Comparison of ENCODE assay signal across 1 cellular context in the genomic region with DNA sequence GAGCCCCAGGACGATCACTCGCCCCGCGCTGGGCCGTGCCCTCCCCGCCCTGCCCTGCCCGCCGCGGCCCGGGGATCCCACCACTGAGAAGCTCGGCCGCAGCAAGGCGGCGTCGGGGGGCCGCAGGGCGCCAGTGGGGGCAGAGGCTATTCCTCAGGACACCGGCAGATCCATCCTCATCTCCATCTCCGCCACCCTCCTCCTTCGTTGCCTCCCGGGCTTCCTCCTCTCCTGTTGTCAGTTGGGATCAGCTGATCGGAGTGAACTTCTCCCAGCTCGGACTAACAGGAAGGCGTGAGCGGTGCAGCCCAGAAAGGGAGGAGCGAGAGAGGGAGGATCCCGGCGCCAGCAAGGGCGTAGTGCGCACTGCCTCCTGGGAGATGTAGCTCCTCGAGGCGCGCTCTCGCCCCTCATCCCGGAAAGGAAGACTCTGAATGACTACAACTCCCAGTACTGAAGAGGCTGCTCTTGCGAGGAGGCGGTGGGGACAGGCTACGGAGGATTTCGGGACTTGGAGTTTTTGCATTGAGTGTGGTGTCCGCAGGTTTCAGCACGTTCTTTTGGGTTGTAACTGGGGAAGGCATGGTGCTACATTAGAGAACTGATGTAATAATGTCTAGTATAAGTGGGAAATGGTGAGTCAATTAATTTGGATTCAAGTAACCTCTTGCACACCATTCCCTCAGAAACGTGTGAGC.
TF ChIP-seq lines count a peak whose summit lies in the region.

A gene with protein sequence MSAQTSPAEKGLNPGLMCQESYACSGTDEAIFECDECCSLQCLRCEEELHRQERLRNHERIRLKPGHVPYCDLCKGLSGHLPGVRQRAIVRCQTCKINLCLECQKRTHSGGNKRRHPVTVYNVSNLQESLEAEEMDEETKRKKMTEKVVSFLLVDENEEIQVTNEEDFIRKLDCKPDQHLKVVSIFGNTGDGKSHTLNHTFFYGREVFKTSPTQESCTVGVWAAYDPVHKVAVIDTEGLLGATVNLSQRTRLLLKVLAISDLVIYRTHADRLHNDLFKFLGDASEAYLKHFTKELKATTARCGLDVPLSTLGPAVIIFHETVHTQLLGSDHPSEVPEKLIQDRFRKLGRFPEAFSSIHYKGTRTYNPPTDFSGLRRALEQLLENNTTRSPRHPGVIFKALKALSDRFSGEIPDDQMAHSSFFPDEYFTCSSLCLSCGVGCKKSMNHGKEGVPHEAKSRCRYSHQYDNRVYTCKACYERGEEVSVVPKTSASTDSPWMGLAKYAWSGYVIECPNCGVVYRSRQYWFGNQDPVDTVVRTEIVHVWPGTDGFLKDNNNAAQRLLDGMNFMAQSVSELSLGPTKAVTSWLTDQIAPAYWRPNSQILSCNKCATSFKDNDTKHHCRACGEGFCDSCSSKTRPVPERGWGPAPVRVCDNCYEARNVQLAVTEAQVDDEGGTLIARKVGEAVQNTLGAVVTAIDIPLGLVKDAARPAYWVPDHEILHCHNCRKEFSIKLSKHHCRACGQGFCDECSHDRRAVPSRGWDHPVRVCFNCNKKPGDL (minus strand): TSS at position 262 of the 698 bp plus-strand sequence. CDS start 2,598 bp downstream, outside the sequence.

TF ChIP-seq in HepG2, 621 proteins besides CTCF, POLR2A, EP300 and RAD21 (continued from another document and continues in another):
- TF ChIP-seq, protein P1, sequence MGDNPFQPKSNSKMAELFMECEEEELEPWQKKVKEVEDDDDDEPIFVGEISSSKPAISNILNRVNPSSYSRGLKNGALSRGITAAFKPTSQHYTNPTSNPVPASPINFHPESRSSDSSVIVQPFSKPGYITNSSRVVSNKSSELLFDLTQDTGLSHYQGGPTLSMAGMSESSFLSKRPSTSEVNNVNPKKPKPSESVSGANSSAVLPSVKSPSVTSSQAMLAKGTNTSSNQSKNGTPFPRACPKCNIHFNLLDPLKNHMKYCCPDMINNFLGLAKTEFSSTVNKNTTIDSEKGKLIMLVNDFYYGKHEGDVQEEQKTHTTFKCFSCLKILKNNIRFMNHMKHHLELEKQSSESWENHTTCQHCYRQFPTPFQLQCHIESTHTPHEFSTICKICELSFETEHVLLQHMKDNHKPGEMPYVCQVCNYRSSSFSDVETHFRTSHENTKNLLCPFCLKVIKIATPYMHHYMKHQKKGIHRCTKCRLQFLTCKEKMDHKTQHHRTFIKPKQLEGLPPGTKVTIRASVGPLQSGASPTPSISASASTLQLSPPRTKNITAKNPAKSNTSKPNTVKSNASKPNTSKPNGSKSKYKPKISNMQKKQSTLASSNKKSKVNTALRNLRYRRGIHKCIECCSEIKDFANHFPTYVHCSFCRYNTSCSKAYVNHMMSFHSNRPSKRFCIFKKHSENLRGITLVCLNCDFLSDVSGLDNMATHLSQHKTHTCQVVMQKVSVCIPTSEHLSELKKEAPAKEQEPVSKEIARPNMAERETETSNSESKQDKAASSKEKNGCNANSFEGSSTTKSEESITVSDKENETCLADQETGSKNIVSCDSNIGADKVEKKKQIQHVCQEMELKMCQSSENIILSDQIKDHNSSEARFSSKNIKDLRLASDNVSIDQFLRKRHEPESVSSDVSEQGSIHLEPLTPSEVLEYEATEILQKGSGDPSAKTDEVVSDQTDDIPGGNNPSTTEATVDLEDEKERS (CRISPR knock-in tag; IDR thresholded peaks at IDR 0.05) = no peak
- TF ChIP-seq CBX2 (IDR thresholded peaks at IDR 0.05; ENCODE audit: low read depth, low read length) (no peak), CBX2 (CRISPR knock-in tag; IDR thresholded peaks at IDR 0.05; ENCODE audit: low read depth) (no peak), NCOR1 (IDR thresholded peaks at IDR 0.05; ENCODE audit: borderline replicate concordance, low read length) (no peak; the same call in 1 of the 2 replicates), HNRNPL (IDR thresholded peaks at IDR 0.05; ENCODE audit: low read depth, low read length) (no peak), HMG20B (CRISPR knock-in tag; conservative IDR thresholded peaks at IDR 0.05) (no peak), RORA (CRISPR knock-in tag; IDR thresholded peaks at IDR 0.05) (no peak), NFE2 (CRISPR knock-in tag; IDR thresholded peaks at IDR 0.05) (no peak), ZNF138 (CRISPR knock-in tag; IDR thresholded peaks at IDR 0.05; ENCODE audit: low read depth) (peak; percentile 68; the same call in 1 of the 2 replicates), ZFP82 (CRISPR knock-in tag; IDR thresholded peaks at IDR 0.05; ENCODE audit: borderline replicate concordance) (no peak; the same call in 1 of the 2 replicates), RBM39 (IDR thresholded peaks at IDR 0.05; ENCODE audit: low read depth, low read length, poor library complexity, severe bottlenecking) (no peak), SRSF9 (IDR thresholded peaks at IDR 0.05; ENCODE audit: borderline replicate concordance, insufficient read depth, low read depth, low read length, poor library complexity, severe bottlenecking) (no peak), TAF1 (CRISPR knock-in tag; IDR thresholded peaks at IDR 0.05) (peak; percentile 60; the same call in 1 of the 2 replicates), MTF2 (CRISPR knock-in tag; IDR thresholded peaks at IDR 0.05; ENCODE audit: borderline replicate concordance) (no peak), ZMAT3 (CRISPR knock-in tag; conservative IDR thresholded peaks at IDR 0.05) (0 out of 2 replicates have a peak, but pooled peaks have one; percentile 52), ZNF546 (CRISPR knock-in tag; conservative IDR thresholded peaks at IDR 0.05) (no peak), ZNF496 (CRISPR knock-in tag; IDR thresholded peaks at IDR 0.05; ENCODE audit: insufficient replicate concordance) (no peak), BCL6 (CRISPR knock-in tag; IDR thresholded peaks at IDR 0.05) (no peak), ZNF274 (CRISPR knock-in tag; IDR thresholded peaks at IDR 0.05) (no peak), ZBTB38 (CRISPR knock-in tag; IDR thresholded peaks at IDR 0.05) (no peak; the same call in 1 of the 2 replicates), ZNF543 (CRISPR knock-in tag; IDR thresholded peaks at IDR 0.05) (no peak), ZSCAN12 (CRISPR knock-in tag; IDR thresholded peaks at IDR 0.05) (no peak), KAT7 (CRISPR knock-in tag; IDR thresholded peaks at IDR 0.05; ENCODE audit: borderline replicate concordance) (no peak)
- TF ChIP-seq, protein P2, sequence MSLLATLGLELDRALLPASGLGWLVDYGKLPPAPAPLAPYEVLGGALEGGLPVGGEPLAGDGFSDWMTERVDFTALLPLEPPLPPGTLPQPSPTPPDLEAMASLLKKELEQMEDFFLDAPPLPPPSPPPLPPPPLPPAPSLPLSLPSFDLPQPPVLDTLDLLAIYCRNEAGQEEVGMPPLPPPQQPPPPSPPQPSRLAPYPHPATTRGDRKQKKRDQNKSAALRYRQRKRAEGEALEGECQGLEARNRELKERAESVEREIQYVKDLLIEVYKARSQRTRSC (CRISPR knock-in tag; IDR thresholded peaks at IDR 0.05; ENCODE audit: low read depth) = no peak
- TF ChIP-seq, protein P3, sequence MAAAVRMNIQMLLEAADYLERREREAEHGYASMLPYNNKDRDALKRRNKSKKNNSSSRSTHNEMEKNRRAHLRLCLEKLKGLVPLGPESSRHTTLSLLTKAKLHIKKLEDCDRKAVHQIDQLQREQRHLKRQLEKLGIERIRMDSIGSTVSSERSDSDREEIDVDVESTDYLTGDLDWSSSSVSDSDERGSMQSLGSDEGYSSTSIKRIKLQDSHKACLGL (CRISPR knock-in tag; IDR thresholded peaks at IDR 0.05) = 0 out of 2 replicates have a peak, but pooled peaks have one; percentile 23
- TF ChIP-seq, protein P4, sequence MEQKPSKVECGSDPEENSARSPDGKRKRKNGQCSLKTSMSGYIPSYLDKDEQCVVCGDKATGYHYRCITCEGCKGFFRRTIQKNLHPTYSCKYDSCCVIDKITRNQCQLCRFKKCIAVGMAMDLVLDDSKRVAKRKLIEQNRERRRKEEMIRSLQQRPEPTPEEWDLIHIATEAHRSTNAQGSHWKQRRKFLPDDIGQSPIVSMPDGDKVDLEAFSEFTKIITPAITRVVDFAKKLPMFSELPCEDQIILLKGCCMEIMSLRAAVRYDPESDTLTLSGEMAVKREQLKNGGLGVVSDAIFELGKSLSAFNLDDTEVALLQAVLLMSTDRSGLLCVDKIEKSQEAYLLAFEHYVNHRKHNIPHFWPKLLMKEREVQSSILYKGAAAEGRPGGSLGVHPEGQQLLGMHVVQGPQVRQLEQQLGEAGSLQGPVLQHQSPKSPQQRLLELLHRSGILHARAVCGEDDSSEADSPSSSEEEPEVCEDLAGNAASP (CRISPR knock-in tag; IDR thresholded peaks at IDR 0.05; ENCODE audit: borderline replicate concordance) = no peak
- TF ChIP-seq, protein P5, sequence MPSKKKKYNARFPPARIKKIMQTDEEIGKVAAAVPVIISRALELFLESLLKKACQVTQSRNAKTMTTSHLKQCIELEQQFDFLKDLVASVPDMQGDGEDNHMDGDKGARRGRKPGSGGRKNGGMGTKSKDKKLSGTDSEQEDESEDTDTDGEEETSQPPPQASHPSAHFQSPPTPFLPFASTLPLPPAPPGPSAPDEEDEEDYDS (CRISPR knock-in tag; IDR thresholded peaks at IDR 0.05) = peak; percentile 83
- TF ChIP-seq, protein P6, sequence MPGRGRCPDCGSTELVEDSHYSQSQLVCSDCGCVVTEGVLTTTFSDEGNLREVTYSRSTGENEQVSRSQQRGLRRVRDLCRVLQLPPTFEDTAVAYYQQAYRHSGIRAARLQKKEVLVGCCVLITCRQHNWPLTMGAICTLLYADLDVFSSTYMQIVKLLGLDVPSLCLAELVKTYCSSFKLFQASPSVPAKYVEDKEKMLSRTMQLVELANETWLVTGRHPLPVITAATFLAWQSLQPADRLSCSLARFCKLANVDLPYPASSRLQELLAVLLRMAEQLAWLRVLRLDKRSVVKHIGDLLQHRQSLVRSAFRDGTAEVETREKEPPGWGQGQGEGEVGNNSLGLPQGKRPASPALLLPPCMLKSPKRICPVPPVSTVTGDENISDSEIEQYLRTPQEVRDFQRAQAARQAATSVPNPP (CRISPR knock-in tag; IDR thresholded peaks at IDR 0.05) = no peak
- TF ChIP-seq, protein P7, sequence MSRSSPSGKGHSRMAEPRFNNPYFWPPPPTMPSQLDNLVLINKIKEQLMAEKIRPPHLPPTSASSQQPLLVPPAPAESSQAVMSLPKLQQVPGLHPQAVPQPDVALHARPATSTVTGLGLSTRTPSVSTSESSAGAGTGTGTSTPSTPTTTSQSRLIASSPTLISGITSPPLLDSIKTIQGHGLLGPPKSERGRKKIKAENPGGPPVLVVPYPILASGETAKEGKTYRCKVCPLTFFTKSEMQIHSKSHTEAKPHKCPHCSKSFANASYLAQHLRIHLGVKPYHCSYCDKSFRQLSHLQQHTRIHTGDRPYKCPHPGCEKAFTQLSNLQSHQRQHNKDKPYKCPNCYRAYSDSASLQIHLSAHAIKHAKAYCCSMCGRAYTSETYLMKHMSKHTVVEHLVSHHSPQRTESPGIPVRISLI (CRISPR knock-in tag; IDR thresholded peaks at IDR 0.05; ENCODE audit: borderline replicate concordance) = no peak; the same call in 1 of the 2 replicates
- TF ChIP-seq, protein P8, sequence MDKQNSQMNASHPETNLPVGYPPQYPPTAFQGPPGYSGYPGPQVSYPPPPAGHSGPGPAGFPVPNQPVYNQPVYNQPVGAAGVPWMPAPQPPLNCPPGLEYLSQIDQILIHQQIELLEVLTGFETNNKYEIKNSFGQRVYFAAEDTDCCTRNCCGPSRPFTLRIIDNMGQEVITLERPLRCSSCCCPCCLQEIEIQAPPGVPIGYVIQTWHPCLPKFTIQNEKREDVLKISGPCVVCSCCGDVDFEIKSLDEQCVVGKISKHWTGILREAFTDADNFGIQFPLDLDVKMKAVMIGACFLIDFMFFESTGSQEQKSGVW (CRISPR knock-in tag; IDR thresholded peaks at IDR 0.05; ENCODE audit: borderline replicate concordance) = no peak
- TF ChIP-seq, protein P9, sequence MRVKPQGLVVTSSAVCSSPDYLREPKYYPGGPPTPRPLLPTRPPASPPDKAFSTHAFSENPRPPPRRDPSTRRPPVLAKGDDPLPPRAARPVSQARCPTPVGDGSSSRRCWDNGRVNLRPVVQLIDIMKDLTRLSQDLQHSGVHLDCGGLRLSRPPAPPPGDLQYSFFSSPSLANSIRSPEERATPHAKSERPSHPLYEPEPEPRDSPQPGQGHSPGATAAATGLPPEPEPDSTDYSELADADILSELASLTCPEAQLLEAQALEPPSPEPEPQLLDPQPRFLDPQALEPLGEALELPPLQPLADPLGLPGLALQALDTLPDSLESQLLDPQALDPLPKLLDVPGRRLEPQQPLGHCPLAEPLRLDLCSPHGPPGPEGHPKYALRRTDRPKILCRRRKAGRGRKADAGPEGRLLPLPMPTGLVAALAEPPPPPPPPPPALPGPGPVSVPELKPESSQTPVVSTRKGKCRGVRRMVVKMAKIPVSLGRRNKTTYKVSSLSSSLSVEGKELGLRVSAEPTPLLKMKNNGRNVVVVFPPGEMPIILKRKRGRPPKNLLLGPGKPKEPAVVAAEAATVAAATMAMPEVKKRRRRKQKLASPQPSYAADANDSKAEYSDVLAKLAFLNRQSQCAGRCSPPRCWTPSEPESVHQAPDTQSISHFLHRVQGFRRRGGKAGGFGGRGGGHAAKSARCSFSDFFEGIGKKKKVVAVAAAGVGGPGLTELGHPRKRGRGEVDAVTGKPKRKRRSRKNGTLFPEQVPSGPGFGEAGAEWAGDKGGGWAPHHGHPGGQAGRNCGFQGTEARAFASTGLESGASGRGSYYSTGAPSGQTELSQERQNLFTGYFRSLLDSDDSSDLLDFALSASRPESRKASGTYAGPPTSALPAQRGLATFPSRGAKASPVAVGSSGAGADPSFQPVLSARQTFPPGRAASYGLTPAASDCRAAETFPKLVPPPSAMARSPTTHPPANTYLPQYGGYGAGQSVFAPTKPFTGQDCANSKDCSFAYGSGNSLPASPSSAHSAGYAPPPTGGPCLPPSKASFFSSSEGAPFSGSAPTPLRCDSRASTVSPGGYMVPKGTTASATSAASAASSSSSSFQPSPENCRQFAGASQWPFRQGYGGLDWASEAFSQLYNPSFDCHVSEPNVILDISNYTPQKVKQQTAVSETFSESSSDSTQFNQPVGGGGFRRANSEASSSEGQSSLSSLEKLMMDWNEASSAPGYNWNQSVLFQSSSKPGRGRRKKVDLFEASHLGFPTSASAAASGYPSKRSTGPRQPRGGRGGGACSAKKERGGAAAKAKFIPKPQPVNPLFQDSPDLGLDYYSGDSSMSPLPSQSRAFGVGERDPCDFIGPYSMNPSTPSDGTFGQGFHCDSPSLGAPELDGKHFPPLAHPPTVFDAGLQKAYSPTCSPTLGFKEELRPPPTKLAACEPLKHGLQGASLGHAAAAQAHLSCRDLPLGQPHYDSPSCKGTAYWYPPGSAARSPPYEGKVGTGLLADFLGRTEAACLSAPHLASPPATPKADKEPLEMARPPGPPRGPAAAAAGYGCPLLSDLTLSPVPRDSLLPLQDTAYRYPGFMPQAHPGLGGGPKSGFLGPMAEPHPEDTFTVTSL (CRISPR knock-in tag; IDR thresholded peaks at IDR 0.05; ENCODE audit: borderline replicate concordance) = no peak
- TF ChIP-seq, protein P10, sequence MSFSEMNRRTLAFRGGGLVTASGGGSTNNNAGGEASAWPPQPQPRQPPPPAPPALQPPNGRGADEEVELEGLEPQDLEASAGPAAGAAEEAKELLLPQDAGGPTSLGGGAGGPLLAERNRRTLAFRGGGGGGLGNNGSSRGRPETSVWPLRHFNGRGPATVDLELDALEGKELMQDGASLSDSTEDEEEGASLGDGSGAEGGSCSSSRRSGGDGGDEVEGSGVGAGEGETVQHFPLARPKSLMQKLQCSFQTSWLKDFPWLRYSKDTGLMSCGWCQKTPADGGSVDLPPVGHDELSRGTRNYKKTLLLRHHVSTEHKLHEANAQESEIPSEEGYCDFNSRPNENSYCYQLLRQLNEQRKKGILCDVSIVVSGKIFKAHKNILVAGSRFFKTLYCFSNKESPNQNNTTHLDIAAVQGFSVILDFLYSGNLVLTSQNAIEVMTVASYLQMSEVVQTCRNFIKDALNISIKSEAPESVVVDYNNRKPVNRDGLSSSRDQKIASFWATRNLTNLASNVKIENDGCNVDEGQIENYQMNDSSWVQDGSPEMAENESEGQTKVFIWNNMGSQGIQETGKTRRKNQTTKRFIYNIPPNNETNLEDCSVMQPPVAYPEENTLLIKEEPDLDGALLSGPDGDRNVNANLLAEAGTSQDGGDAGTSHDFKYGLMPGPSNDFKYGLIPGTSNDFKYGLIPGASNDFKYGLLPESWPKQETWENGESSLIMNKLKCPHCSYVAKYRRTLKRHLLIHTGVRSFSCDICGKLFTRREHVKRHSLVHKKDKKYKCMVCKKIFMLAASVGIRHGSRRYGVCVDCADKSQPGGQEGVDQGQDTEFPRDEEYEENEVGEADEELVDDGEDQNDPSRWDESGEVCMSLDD (CRISPR knock-in tag; IDR thresholded peaks at IDR 0.05; ENCODE audit: borderline replicate concordance) = no peak
